In the genomic region with DNA sequence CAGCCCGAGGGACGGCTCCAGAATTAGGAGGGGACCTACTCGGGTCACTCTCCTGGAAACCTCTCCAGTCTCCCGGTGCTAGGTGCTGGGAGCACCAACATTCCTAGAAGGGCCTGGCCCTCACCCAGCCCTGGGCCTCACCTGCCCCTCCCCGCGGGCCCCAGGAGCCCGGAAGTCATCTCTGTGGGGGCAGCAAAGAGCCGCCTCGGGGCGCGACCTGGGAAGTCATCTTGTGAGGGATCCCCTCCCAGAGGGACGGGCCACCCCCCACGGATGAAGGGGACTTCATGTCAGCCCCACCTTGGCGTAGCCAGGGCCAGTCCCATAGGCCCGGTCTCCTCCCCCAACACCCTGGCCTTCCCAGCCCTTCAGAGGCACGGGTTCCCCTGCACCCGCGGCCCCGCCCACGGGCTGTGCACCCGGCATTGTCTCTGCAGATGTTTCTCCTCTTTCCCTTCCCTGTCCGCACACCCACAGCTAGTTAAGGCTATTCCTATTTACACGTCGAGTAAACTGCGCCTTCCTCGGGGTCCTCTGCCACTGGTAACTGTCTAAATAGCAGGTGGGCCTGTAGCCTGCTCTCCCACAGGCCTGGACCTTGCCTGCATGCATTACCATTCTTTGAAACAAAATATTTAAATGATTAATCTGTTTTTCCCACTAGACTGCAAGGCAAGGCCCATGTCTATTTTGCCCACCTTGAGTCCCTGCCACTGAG, we compare ENCODE assay signal across 1 cellular context.
A peak's percentile ranks its signal among the peaks of the same experiment; 100 is the strongest.
TF ChIP-seq lines count a peak whose summit lies in the region.

No MANE protein-coding gene starts in this region.

TF ChIP-seq in GM12878, 131 proteins besides CTCF, POLR2A, EP300 and RAD21 (continued from another document):
- TF ChIP-seq, protein P1, sequence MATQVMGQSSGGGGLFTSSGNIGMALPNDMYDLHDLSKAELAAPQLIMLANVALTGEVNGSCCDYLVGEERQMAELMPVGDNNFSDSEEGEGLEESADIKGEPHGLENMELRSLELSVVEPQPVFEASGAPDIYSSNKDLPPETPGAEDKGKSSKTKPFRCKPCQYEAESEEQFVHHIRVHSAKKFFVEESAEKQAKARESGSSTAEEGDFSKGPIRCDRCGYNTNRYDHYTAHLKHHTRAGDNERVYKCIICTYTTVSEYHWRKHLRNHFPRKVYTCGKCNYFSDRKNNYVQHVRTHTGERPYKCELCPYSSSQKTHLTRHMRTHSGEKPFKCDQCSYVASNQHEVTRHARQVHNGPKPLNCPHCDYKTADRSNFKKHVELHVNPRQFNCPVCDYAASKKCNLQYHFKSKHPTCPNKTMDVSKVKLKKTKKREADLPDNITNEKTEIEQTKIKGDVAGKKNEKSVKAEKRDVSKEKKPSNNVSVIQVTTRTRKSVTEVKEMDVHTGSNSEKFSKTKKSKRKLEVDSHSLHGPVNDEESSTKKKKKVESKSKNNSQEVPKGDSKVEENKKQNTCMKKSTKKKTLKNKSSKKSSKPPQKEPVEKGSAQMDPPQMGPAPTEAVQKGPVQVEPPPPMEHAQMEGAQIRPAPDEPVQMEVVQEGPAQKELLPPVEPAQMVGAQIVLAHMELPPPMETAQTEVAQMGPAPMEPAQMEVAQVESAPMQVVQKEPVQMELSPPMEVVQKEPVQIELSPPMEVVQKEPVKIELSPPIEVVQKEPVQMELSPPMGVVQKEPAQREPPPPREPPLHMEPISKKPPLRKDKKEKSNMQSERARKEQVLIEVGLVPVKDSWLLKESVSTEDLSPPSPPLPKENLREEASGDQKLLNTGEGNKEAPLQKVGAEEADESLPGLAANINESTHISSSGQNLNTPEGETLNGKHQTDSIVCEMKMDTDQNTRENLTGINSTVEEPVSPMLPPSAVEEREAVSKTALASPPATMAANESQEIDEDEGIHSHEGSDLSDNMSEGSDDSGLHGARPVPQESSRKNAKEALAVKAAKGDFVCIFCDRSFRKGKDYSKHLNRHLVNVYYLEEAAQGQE (IDR thresholded peaks at IDR 0.05; ENCODE audit: low read depth, low read length) = no peak
- TF ChIP-seq IKZF1 (conservative IDR thresholded peaks at IDR 0.05) (peak; percentile 94), ESRRA (IDR thresholded peaks at IDR 0.05; ENCODE audit: low read length) (no peak), EZH2 (IDR thresholded peaks at IDR 0.05; ENCODE audit: borderline replicate concordance, control insufficient read depth, low read depth, low read length) (no peak), SIN3A (IDR thresholded peaks at IDR 0.05; ENCODE audit: low read depth, low read length) (0 out of 2 replicates have a peak, but pooled peaks have one; percentile 30), STAT1 (conservative IDR thresholded peaks at IDR 0.05) (no peak), KAT2A (conservative IDR thresholded peaks at IDR 0.05; ENCODE audit: control insufficient read depth, low read depth, low read length) (no peak), CBX5 (IDR thresholded peaks at IDR 0.05; ENCODE audit: low read depth) (0 out of 2 replicates have a peak, but pooled peaks have one; percentile 17), ATF7 (IDR thresholded peaks at IDR 0.05; ENCODE audit: low read depth) (0 out of 2 replicates have a peak, but pooled peaks have one; percentile 46), SUPT20H (IDR thresholded peaks at IDR 0.05; ENCODE audit: borderline replicate concordance, control insufficient read depth, low read depth, low read length) (no peak), RUNX3 (IDR thresholded peaks at IDR 0.05; ENCODE audit: low read length) (no peak), BRCA1 (IDR thresholded peaks at IDR 0.05; ENCODE audit: low read depth, low read length) (no peak), CREB1 (IDR thresholded peaks at IDR 0.05; ENCODE audit: low read depth) (0 out of 2 replicates have a peak, but pooled peaks have one; percentile 7), POLR2AphosphoS5 (IDR thresholded peaks at IDR 0.05; ENCODE audit: low read length) (no peak; the same call in 1 of the 2 replicates), SREBF2 (IDR thresholded peaks at IDR 0.05; ENCODE audit: low read length) (no peak), RB1 (IDR thresholded peaks at IDR 0.05; ENCODE audit: borderline replicate concordance) (peak; percentile 68; the same call in 1 of the 2 replicates), ZNF274 (IDR thresholded peaks at IDR 0.05; ENCODE audit: insufficient read depth, insufficient read length) (no peak), SUZ12 (IDR thresholded peaks at IDR 0.05; ENCODE audit: unreplicated experiment) (no peak), SIX5 (IDR thresholded peaks at IDR 0.05; ENCODE audit: low read depth, low read length, severe bottlenecking) (no peak), RCOR1 (conservative IDR thresholded peaks at IDR 0.05; ENCODE audit: low read depth, low read length) (no peak), TCF12 (IDR thresholded peaks at IDR 0.05; ENCODE audit: low read depth, low read length) (peak; percentile 51; the same call in 1 of the 2 replicates), HDAC6 (IDR thresholded peaks at IDR 0.05; ENCODE audit: unreplicated experiment) (no peak)
- TF ChIP-seq, protein P2, sequence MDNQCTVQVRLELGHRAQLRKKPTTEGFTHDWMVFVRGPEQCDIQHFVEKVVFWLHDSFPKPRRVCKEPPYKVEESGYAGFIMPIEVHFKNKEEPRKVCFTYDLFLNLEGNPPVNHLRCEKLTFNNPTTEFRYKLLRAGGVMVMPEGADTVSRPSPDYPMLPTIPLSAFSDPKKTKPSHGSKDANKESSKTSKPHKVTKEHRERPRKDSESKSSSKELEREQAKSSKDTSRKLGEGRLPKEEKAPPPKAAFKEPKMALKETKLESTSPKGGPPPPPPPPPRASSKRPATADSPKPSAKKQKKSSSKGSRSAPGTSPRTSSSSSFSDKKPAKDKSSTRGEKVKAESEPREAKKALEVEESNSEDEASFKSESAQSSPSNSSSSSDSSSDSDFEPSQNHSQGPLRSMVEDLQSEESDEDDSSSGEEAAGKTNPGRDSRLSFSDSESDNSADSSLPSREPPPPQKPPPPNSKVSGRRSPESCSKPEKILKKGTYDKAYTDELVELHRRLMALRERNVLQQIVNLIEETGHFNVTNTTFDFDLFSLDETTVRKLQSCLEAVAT (IDR thresholded peaks at IDR 0.05) = 0 out of 2 replicates have a peak, but pooled peaks have one; percentile 29
- TF ChIP-seq, protein P3, sequence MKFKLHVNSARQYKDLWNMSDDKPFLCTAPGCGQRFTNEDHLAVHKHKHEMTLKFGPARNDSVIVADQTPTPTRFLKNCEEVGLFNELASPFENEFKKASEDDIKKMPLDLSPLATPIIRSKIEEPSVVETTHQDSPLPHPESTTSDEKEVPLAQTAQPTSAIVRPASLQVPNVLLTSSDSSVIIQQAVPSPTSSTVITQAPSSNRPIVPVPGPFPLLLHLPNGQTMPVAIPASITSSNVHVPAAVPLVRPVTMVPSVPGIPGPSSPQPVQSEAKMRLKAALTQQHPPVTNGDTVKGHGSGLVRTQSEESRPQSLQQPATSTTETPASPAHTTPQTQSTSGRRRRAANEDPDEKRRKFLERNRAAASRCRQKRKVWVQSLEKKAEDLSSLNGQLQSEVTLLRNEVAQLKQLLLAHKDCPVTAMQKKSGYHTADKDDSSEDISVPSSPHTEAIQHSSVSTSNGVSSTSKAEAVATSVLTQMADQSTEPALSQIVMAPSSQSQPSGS (IDR thresholded peaks at IDR 0.05; ENCODE audit: low read length) = no peak
- TF ChIP-seq, protein P4, sequence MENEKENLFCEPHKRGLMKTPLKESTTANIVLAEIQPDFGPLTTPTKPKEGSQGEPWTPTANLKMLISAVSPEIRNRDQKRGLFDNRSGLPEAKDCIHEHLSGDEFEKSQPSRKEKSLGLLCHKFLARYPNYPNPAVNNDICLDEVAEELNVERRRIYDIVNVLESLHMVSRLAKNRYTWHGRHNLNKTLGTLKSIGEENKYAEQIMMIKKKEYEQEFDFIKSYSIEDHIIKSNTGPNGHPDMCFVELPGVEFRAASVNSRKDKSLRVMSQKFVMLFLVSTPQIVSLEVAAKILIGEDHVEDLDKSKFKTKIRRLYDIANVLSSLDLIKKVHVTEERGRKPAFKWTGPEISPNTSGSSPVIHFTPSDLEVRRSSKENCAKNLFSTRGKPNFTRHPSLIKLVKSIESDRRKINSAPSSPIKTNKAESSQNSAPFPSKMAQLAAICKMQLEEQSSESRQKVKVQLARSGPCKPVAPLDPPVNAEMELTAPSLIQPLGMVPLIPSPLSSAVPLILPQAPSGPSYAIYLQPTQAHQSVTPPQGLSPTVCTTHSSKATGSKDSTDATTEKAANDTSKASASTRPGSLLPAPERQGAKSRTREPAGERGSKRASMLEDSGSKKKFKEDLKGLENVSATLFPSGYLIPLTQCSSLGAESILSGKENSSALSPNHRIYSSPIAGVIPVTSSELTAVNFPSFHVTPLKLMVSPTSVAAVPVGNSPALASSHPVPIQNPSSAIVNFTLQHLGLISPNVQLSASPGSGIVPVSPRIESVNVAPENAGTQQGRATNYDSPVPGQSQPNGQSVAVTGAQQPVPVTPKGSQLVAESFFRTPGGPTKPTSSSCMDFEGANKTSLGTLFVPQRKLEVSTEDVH (IDR thresholded peaks at IDR 0.05; ENCODE audit: low read depth, partially characterized antibody) = no peak
- TF ChIP-seq, protein P5, sequence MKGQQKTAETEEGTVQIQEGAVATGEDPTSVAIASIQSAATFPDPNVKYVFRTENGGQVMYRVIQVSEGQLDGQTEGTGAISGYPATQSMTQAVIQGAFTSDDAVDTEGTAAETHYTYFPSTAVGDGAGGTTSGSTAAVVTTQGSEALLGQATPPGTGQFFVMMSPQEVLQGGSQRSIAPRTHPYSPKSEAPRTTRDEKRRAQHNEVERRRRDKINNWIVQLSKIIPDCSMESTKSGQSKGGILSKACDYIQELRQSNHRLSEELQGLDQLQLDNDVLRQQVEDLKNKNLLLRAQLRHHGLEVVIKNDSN (IDR thresholded peaks at IDR 0.05; ENCODE audit: borderline replicate concordance, extremely low read length, insufficient read depth, low read depth, low read length) = no peak
- TF ChIP-seq, protein P6, sequence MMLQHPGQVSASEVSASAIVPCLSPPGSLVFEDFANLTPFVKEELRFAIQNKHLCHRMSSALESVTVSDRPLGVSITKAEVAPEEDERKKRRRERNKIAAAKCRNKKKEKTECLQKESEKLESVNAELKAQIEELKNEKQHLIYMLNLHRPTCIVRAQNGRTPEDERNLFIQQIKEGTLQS (IDR thresholded peaks at IDR 0.05; ENCODE audit: borderline replicate concordance, extremely low read depth, low read depth, low read length) = no peak
- TF ChIP-seq, protein P7, sequence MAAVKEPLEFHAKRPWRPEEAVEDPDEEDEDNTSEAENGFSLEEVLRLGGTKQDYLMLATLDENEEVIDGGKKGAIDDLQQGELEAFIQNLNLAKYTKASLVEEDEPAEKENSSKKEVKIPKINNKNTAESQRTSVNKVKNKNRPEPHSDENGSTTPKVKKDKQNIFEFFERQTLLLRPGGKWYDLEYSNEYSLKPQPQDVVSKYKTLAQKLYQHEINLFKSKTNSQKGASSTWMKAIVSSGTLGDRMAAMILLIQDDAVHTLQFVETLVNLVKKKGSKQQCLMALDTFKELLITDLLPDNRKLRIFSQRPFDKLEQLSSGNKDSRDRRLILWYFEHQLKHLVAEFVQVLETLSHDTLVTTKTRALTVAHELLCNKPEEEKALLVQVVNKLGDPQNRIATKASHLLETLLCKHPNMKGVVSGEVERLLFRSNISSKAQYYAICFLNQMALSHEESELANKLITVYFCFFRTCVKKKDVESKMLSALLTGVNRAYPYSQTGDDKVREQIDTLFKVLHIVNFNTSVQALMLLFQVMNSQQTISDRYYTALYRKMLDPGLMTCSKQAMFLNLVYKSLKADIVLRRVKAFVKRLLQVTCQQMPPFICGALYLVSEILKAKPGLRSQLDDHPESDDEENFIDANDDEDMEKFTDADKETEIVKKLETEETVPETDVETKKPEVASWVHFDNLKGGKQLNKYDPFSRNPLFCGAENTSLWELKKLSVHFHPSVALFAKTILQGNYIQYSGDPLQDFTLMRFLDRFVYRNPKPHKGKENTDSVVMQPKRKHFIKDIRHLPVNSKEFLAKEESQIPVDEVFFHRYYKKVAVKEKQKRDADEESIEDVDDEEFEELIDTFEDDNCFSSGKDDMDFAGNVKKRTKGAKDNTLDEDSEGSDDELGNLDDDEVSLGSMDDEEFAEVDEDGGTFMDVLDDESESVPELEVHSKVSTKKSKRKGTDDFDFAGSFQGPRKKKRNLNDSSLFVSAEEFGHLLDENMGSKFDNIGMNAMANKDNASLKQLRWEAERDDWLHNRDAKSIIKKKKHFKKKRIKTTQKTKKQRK (IDR thresholded peaks at IDR 0.05; ENCODE audit: low read depth, low read length) = no peak
- TF ChIP-seq, protein P8, sequence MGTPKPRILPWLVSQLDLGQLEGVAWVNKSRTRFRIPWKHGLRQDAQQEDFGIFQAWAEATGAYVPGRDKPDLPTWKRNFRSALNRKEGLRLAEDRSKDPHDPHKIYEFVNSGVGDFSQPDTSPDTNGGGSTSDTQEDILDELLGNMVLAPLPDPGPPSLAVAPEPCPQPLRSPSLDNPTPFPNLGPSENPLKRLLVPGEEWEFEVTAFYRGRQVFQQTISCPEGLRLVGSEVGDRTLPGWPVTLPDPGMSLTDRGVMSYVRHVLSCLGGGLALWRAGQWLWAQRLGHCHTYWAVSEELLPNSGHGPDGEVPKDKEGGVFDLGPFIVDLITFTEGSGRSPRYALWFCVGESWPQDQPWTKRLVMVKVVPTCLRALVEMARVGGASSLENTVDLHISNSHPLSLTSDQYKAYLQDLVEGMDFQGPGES (IDR thresholded peaks at IDR 0.05) = no peak
